In the genomic region with DNA sequence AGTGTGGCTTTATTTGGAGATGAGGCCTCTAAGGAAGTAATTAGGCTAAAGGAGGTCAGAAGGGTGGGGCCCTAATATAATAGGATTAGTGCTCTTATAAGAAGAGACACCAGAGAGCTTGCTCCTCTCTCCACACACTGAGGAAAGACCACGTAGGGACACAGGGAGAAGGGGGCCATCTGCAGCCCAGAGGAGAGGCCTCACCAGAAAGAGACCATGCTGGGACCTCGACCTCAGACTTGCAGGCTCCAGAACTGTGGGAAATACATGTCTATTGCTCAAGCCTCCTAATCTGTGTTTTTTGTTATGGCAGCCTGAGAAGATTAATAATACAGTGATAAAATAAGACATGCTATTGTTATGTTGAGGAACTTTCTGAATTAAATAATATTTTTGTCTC, we compare ENCODE assay signal across 27 cellular contexts.
"Had no signal": no experiment of that assay in that cellular context is flagged by ENCODE, and none has a peak within 500 bp of the region (broad histone marks: within the 10 kb centered on the region; RNA-seq: fewer than 3 reads in every experiment).

No MANE protein-coding gene starts in this region.

- H3K36me3 Mint-ChIP-seq: activated CD4-positive, alpha-beta memory T cell treated with anti-CD3 and anti-CD28 coated beads for 36 hours; stimulated activated memory B cell treated with anti-CD40 and anti-IgM and Interleukin-4, amounts not matched to agents 10 μg/mL and 1 μg/mL and 100 μg/mL, for 72 hours; T-cell had no signal

- FAIRE-seq: astrocyte, endometrium, frontal cortex, small intestine had no signal

- DNase-seq: activated CD4-positive, alpha-beta memory T cell treated with anti-CD3 and anti-CD28 coated beads for 36 hours; activated CD4-positive, alpha-beta T cell treated with anti-CD3 and anti-CD28 coated beads, Interleukin-2, amount 10 ng/mL, durations not matched to agents 24 days and 14 days; activated CD4-positive, CD25-positive, alpha-beta regulatory T cell treated with anti-CD3 and anti-CD28 coated beads, Interleukin-2, amount 50 U/mL, for 72 hours; activated effector memory CD4-positive, alpha-beta T cell treated with Interleukin-2 at 50 U/mL for 16 hours; activated naive CD4-positive, alpha-beta T cell treated with Interleukin-2 at 50 U/mL for 16 hours; brain microvascular endothelial cell; effector CD4-positive, alpha-beta T cell; left cardiac atrium; left ventricle myocardium superior; sigmoid colon; small intestine; stimulated activated CD4-positive, alpha-beta T cell treated with anti-CD3 and anti-CD28 coated beads, Interleukin-1b, Interleukin-23, amount 100 ng/mL, for 48 hours; stimulated activated CD4-positive, alpha-beta T cell treated with anti-CD3 and anti-CD28 coated beads, Interleukin-4, amount 100 ng/mL, for 4 hours; stimulated activated CD8-positive, alpha-beta memory T cell treated with anti-CD3 and anti-CD28 coated beads, Interleukin-4, amount 100 ng/mL, for 48 hours; stimulated activated naive CD8-positive, alpha-beta T cell treated with anti-CD3 and anti-CD28 coated beads, Interleukin-15, amount 100 ng/mL, for 72 hours; T-cell; tibial artery; upper lobe of right lung had no signal

- H3K27ac ChIP-seq: brain microvascular endothelial cell, neutrophil, sigmoid colon, tibial artery, upper lobe of right lung had no signal

- H3K4me1 ChIP-seq: upper lobe of right lung had no signal

- H3K9me3 ChIP-seq: neutrophil, sigmoid colon, tibial artery, upper lobe of right lung had no signal

- H3K36me3 ChIP-seq: brain microvascular endothelial cell, neutrophil, sigmoid colon, tibial artery, upper lobe of right lung had no signal

- H3K9me3 Mint-ChIP-seq: activated CD4-positive, alpha-beta memory T cell treated with anti-CD3 and anti-CD28 coated beads for 36 hours; activated CD4-positive, alpha-beta T cell treated with anti-CD3 and anti-CD28 coated beads, Interleukin-2, amount 10 ng/mL, durations not matched to agents 24 days and 14 days; dendritic cell treated with granulocyte-macrophage colony-stimulating factor and Interleukin-4, amounts not matched to agents 40 ng/mL and 50 ng/mL, for 4 days; nephron; stimulated activated memory B cell treated with anti-CD40 and anti-IgM and Interleukin-4, amounts not matched to agents 10 μg/mL and 1 μg/mL and 100 μg/mL, for 72 hours; stimulated activated naive CD8-positive, alpha-beta T cell treated with anti-CD3 and anti-CD28 coated beads, Interleukin-15, amount 100 ng/mL, for 72 hours; T-cell; T-helper 2 cell treated with Interferon-gamma antibody and Interleukin-4, amounts not matched to agents 5 μg/mL and 100 μg/mL, for 36 hours had no signal

- H3K27me3 ChIP-seq: brain microvascular endothelial cell, neutrophil, sigmoid colon, tibial artery, upper lobe of right lung had no signal

- H3K27me3 Mint-ChIP-seq: activated CD4-positive, alpha-beta memory T cell treated with anti-CD3 and anti-CD28 coated beads for 36 hours; activated naive CD8-positive, alpha-beta T cell; dendritic cell treated with granulocyte-macrophage colony-stimulating factor and Interleukin-4, amounts not matched to agents 40 ng/mL and 50 ng/mL, for 4 days; stimulated activated memory B cell treated with anti-CD40 and anti-IgM and Interleukin-4, amounts not matched to agents 10 μg/mL and 1 μg/mL and 100 μg/mL, for 72 hours; stimulated activated naive CD8-positive, alpha-beta T cell treated with anti-CD3 and anti-CD28 coated beads, Interleukin-15, amount 100 ng/mL, for 72 hours; T-cell had no signal

- H3K4me3 ChIP-seq: sigmoid colon, tibial artery, upper lobe of right lung had no signal

- H3K4me3 Mint-ChIP-seq: activated CD4-positive, alpha-beta memory T cell treated with anti-CD3 and anti-CD28 coated beads for 36 hours; activated CD4-positive, alpha-beta T cell treated with anti-CD3 and anti-CD28 coated beads, Interleukin-2, amount 10 ng/mL, durations not matched to agents 24 days and 14 days; activated naive CD8-positive, alpha-beta T cell; dendritic cell treated with granulocyte-macrophage colony-stimulating factor and Interleukin-4, amounts not matched to agents 40 ng/mL and 50 ng/mL, for 4 days; nephron; stimulated activated memory B cell treated with anti-CD40 and anti-IgM and Interleukin-4, amounts not matched to agents 10 μg/mL and 1 μg/mL and 100 μg/mL, for 72 hours; stimulated activated naive CD8-positive, alpha-beta T cell treated with anti-CD3 and anti-CD28 coated beads, Interleukin-15, amount 100 ng/mL, for 72 hours; T-cell; T-helper 2 cell treated with Interferon-gamma antibody and Interleukin-4, amounts not matched to agents 5 μg/mL and 100 μg/mL, for 36 hours had no signal

- H3K27ac Mint-ChIP-seq: activated CD4-positive, alpha-beta memory T cell treated with anti-CD3 and anti-CD28 coated beads for 36 hours; activated CD4-positive, alpha-beta T cell treated with anti-CD3 and anti-CD28 coated beads, Interleukin-2, amount 10 ng/mL, durations not matched to agents 24 days and 14 days; activated naive CD8-positive, alpha-beta T cell; dendritic cell treated with granulocyte-macrophage colony-stimulating factor and Interleukin-4, amounts not matched to agents 40 ng/mL and 50 ng/mL, for 4 days; nephron; stimulated activated memory B cell treated with anti-CD40 and anti-IgM and Interleukin-4, amounts not matched to agents 10 μg/mL and 1 μg/mL and 100 μg/mL, for 72 hours; stimulated activated naive CD8-positive, alpha-beta T cell treated with anti-CD3 and anti-CD28 coated beads, Interleukin-15, amount 100 ng/mL, for 72 hours; T-cell; T-helper 2 cell treated with Interferon-gamma antibody and Interleukin-4, amounts not matched to agents 5 μg/mL and 100 μg/mL, for 36 hours had no signal
